30 cellular contexts compared by ENCODE assay signal in the genomic region with DNA sequence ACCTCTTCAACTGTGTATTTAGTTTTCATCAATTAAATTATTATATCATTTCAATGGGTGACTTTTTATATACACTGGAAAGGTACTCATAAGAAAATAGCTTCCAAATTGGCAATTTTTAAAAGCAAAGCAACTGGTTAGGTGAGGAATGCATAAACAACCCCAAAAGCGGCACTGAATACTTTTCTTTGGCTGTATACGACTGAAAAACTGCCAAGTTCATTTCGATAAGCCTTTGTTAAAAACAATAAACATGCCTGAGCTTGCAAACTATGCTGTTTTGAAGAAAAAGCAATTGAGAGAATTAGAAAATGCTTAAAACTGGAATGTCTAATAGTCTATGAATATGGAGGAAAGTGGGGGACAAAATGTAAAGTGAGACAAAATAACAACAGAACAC. TPM values are rescaled to one million over a fixed set of nuclear protein-coding genes. Genes with fewer than 3 reads are reported as not detected.
"Had no signal": no experiment of that assay in that cellular context is flagged by ENCODE, and none has a peak within 500 bp of the region (broad histone marks: within the 10 kb centered on the region; RNA-seq: fewer than 3 reads in every experiment).

No MANE protein-coding gene starts in this region.

- H3K4me3 ChIP-seq: esophagus muscularis mucosa, gastroesophageal sphincter, heart left ventricle, lung, mucosa of descending colon, right lobe of liver, suprapubic skin, transverse colon, upper lobe of right lung, uterus had no signal

- H3K9me3 Mint-ChIP-seq: endodermal cell; mesothelial cell of epicardium; natural killer cell treated with Interleukin-12 subunit alpha and Interleukin-12 subunit beta and Interleukin-15 and Interleukin-18, amount 100 ng/mL, for 72 hours; neural crest cell; stimulated activated naive CD8-positive, alpha-beta T cell treated with anti-CD3 and anti-CD28 coated beads, Interleukin-15, amount 100 ng/mL, for 72 hours had no signal

- FAIRE-seq: small intestine had no signal

- H3K27ac Mint-ChIP-seq: endodermal cell; mesothelial cell of epicardium; naive B cell; natural killer cell treated with Interleukin-12 subunit alpha and Interleukin-12 subunit beta and Interleukin-15 and Interleukin-18, amount 100 ng/mL, for 72 hours; progenitor cell of endocrine pancreas; stimulated activated naive CD8-positive, alpha-beta T cell treated with anti-CD3 and anti-CD28 coated beads, Interleukin-15, amount 100 ng/mL, for 72 hours had no signal

- H3K79me2 ChIP-seq: parathyroid adenoma had no signal

- H3K36me3 ChIP-seq: esophagus muscularis mucosa, gastroesophageal sphincter, heart left ventricle, neutrophil, right lobe of liver, suprapubic skin, transverse colon, upper lobe of right lung, uterus had no signal

- H2AFZ ChIP-seq: parathyroid adenoma had no signal

- H3K9me3 ChIP-seq: esophagus muscularis mucosa, gastroesophageal sphincter, heart left ventricle, mucosa of descending colon, neutrophil, right lobe of liver, suprapubic skin, transverse colon, upper lobe of right lung, uterus had no signal

- H3K27ac ChIP-seq: esophagus muscularis mucosa, foreskin keratinocyte, gastroesophageal sphincter, heart left ventricle, neutrophil, parathyroid adenoma, right lobe of liver, suprapubic skin, transverse colon, upper lobe of right lung, uterus had no signal

- H3K4me1 ChIP-seq: parathyroid adenoma had no signal

- H3K9ac ChIP-seq: parathyroid adenoma had no signal

- DNase-seq: cortex of kidney; endodermal cell; heart left ventricle; hippocampal formation; islet precursor cell; mesenchymal stem cell; mucosa of descending colon; naive B cell; right lobe of liver; small intestine; stimulated activated CD4-positive, alpha-beta T cell treated with anti-CD3 and anti-CD28 coated beads, Interleukin-1b, Interleukin-23, amount 100 ng/mL, for 48 hours; stimulated activated CD4-positive, alpha-beta T cell treated with anti-CD3 and anti-CD28 coated beads, Interleukin-4, amount 100 ng/mL, for 1 hour; stimulated activated CD8-positive, alpha-beta memory T cell treated with anti-CD3 and anti-CD28 coated beads, Interleukin-4, amount 100 ng/mL, for 48 hours; stimulated activated naive CD4-positive, alpha-beta T cell; stimulated activated naive CD8-positive, alpha-beta T cell treated with anti-CD3 and anti-CD28 coated beads, Interleukin-15, amount 100 ng/mL, for 72 hours; transverse colon; upper lobe of right lung; uterus had no signal

- H3K4me3 Mint-ChIP-seq: endodermal cell; mesothelial cell of epicardium; naive B cell; natural killer cell treated with Interleukin-12 subunit alpha and Interleukin-12 subunit beta and Interleukin-15 and Interleukin-18, amount 100 ng/mL, for 72 hours; neural crest cell; stimulated activated naive CD8-positive, alpha-beta T cell treated with anti-CD3 and anti-CD28 coated beads, Interleukin-15, amount 100 ng/mL, for 72 hours had no signal

- H3K27me3 ChIP-seq: right lobe of liver had no signal

- H3K36me3 Mint-ChIP-seq: mesothelial cell of epicardium; naive B cell; natural killer cell treated with Interleukin-12 subunit alpha and Interleukin-12 subunit beta and Interleukin-15 and Interleukin-18, amount 100 ng/mL, for 72 hours had no signal

RNA-seq across cellular contexts. Expression of gene SLC16A12, which starts 2.9 kb away (rescaled TPM):
- total RNA-seq: dermis microvascular lymphatic vessel endothelial cell; natural killer cell treated with Interleukin-12 subunit alpha and Interleukin-12 subunit beta and Interleukin-15 and Interleukin-18, amount 100 ng/mL, for 72 hours; neural crest cell had no signal
